ENCODE assay signal across 8 cellular contexts in the genomic region with DNA sequence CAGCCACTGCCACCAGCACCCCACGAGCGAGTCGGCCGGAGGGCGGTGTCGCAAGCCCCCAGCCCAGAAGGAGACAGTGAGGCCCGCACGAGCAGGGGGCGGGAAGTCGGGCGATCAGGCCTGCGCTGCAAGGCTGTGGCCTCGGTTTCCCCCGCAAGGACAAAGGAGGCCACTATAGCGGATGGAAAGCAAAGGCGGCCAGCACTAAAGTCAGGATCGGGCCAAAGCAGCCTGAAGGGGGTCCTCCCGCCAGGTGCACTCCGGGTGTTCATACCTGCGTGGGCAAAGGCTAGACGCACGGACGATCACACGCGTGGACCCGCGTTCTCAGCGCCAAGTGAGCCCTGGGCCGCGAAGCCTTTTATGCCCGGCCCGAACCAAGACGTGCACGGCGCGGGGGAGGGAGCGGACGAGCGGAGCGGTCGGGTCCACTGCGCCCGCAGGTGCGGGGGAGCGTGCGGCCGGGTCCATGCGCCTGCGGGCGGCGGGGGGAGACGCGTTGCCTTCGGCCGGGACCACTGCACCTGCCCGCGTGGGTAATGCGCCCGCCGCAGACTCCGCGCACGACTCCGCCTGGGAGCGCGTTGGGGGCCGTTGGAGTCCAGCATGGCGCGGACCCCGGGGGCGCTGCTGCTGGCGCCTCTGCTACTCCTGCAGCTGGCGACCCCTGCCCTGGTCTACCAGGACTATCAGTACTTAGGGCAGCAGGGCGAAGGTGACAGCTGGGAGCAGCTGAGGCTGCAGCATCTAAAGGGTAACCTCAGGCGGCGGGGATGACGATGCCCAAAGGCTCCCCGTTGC. TPM values are rescaled to one million over a fixed set of nuclear protein-coding genes. Genes with fewer than 3 reads are reported as not detected.
DNase-seq lines count a peak whose midpoint lies in the region; ATAC-seq and TF ChIP-seq lines count a peak whose summit lies in the region.

A gene (minus strand): TSS at position 335 of the 801 bp plus-strand sequence. CDS start 539 bp downstream, outside the sequence.
A gene (plus strand): TSS at position 604 of the 801 bp plus-strand sequence. CDS start 3 bp downstream, at position 607.

- peak within 1 kb of the TSS; percentile 78 for H3K27ac ChIP-seq in IMR-90 (ENCODE audit: insufficient read depth, low read length)
- H3K27ac ChIP-seq in Peyer's patch = peak within 1 kb of the TSS; percentile 64 to 78 (median 74)
- H3K27ac ChIP-seq in thoracic aorta = peak within 1 kb of the TSS; percentile 27 to 61

- peak within 1 kb of the TSS; percentile 85 to 94 (median 88) for H3K4me3 Mint-ChIP-seq in naive thymus-derived CD8-positive, alpha-beta T cell

- no peaks in the 10 kb centered on the region for H3K9me3 ChIP-seq in IMR-90 (ENCODE audit: control insufficient read depth, insufficient read depth, low read length)
- no peaks in the 10 kb centered on the region for H3K9me3 ChIP-seq in Peyer's patch
- H3K9me3 ChIP-seq in thoracic aorta = no peaks in the 10 kb centered on the region

- peak within 1 kb of the TSS; percentile 90 for H3K4me3 ChIP-seq in IMR-90 (ENCODE audit: insufficient read depth, low read depth, low read length)
- H3K4me3 ChIP-seq in Peyer's patch = peak within 1 kb of the TSS; percentile 69 to 86 (median 80)
- peak within 1 kb of the TSS; percentile 84 for H3K4me3 ChIP-seq in fibroblast of villous mesenchyme (ENCODE audit: low read depth, low read length)
- peak within 1 kb of the TSS; percentile 77 for H3K4me3 ChIP-seq in thoracic aorta

- peak within 1 kb of the TSS; percentile 95 for H3K9ac ChIP-seq in IMR-90 (ENCODE audit: low read depth, low read length)

- H3K4me1 ChIP-seq in IMR-90 (ENCODE audit: control insufficient read depth, insufficient read depth, low read length) = peaks cover 6% of the 10 kb centered on the region
- H3K4me1 ChIP-seq in Peyer's patch = peaks cover 0 to 19% (median 11%) of the 10 kb centered on the region in 4 donors
- peaks cover 5 to 23% of the 10 kb centered on the region in 2 donors for H3K4me1 ChIP-seq in thoracic aorta (ENCODE audit: control insufficient read depth in 1 of 2, low read depth in 2 of 2)

- H3K9me1 ChIP-seq in IMR-90 (ENCODE audit: insufficient read depth, low read length) = peaks cover 5% of the 10 kb centered on the region; the same call in 1 of the 2 replicates

- TF ChIP-seq CTCF in IMR-90 (conservative IDR thresholded peaks at IDR 0.05; ENCODE audit: low read depth, low read length) (no peak), Peyer's patch (IDR thresholded peaks at IDR 0.05) (peak in 3 of 6 experiments; percentile 10 to 26 (median 15)), fibroblast of villous mesenchyme (IDR thresholded peaks at IDR 0.05; ENCODE audit: insufficient read depth, low read depth, low read length) (no peak), thoracic aorta (IDR thresholded peaks at IDR 0.05) (no peak)

- CTCF ChIA-PET in IMR-90 (lab: Yijun Ruan, JAX) = interaction anchor here (0.7 to 1.1 kb wide), 2 partner anchors 34 to 45 kb away, joined by 3 to 5 read pairs; no protein-coding TSS in a partner anchor

- peaks cover 0 to 21% (median 0%) of the 10 kb centered on the region in 3 donors for H3K36me3 Mint-ChIP-seq in naive thymus-derived CD8-positive, alpha-beta T cell

- H3K4ac ChIP-seq in IMR-90 (ENCODE audit: low read depth, low read length) = peak within 1 kb of the TSS; percentile 57

- no peaks in the 10 kb centered on the region for H3K27me3 Mint-ChIP-seq in naive thymus-derived CD8-positive, alpha-beta T cell

- H2BK5ac ChIP-seq in IMR-90 (ENCODE audit: low read depth, low read length, poor library complexity, severe bottlenecking) = peak within 1 kb of the TSS; percentile 44

- WGBS in IMR-90 (ENCODE audit: extremely low coverage in 2 of 2, insufficient read length in 1 of 2), 2 experiments = 0% methylated on average over 49 of the region's 78 CpGs; no CpG with 5 or more reads in 1 of the 2 experiments

- no peak within 1 kb of the TSS for H2BK20ac ChIP-seq in IMR-90 (ENCODE audit: low read depth, low read length)

- peak within 1 kb of the TSS; percentile 98 for H2AFZ ChIP-seq in IMR-90 (replicated peaks; ENCODE audit: low read length, poor library complexity)

- H2AK9ac ChIP-seq in IMR-90 (replicated peaks; ENCODE audit: low read depth, low read length, poor library complexity) = peak within 1 kb of the TSS; percentile 88

- peak within 1 kb of the TSS; percentile 50; the same call in 1 of the 2 replicates for H4K5ac ChIP-seq in IMR-90 (ENCODE audit: low read depth, low read length)

- peak; percentile 84 for ATAC-seq in IMR-90 (ENCODE audit: low read depth)
- peak; percentile 63 to 66 for ATAC-seq in naive thymus-derived CD8-positive, alpha-beta T cell
- ATAC-seq in thoracic aorta (ENCODE audit: insufficient number of reproducible peaks, low FRiP score, low read depth) = no peak
- no peak for ATAC-seq in HG03097 (IDR thresholded peaks at IDR 0.05; ENCODE audit: low FRiP score, unreplicated experiment)

- intact Hi-C loops in IMR-90 (cut with micrococcal nuclease) = no loop called here

- peak within 1 kb of the TSS; percentile 44 to 91 (median 81) for H3K27ac Mint-ChIP-seq in naive thymus-derived CD8-positive, alpha-beta T cell

- DNase-seq in DMS79 (lab: John Stamatoyannopoulos, UW) (peak; percentile 72), IMR-90 (peak; percentile 65), Peyer's patch (peak; percentile 69 to 91 (median 91)), activated gamma-delta T cell (lab: John Stamatoyannopoulos, UW) (peak; percentile 60), fibroblast of villous mesenchyme (ENCODE audit: low read depth) (peak; percentile 68), thoracic aorta (ENCODE audit: low spot score) (no peak)
- peak; percentile 48 to 78 (median 66) for DNase-seq in naive thymus-derived CD8-positive, alpha-beta T cell

- BruUV-seq in IMR-90 (replicated peaks; lab: Mats Ljungman, UMichigan) = no TSS peak

- TF ChIP-seq POLR2A in IMR-90 (IDR thresholded peaks at IDR 0.05; ENCODE audit: low read depth, low read length) (peak; percentile 92), Peyer's patch (IDR thresholded peaks at IDR 0.05) (peak; percentile 96)

- no peaks in the 10 kb centered on the region for H3K27me3 ChIP-seq in IMR-90 (ENCODE audit: control insufficient read depth, insufficient read depth, low read length)
- H3K27me3 ChIP-seq in Peyer's patch = no peaks in the 10 kb centered on the region
- H3K27me3 ChIP-seq in thoracic aorta (replicated peaks; ENCODE audit: insufficient read depth) = no peaks in the 10 kb centered on the region

- H4K91ac ChIP-seq in IMR-90 (ENCODE audit: insufficient read depth, low read depth, low read length) = peak within 1 kb of the TSS; percentile 35; the same call in 1 of the 2 replicates

- no peaks in the 10 kb centered on the region for H3K9me3 Mint-ChIP-seq in naive thymus-derived CD8-positive, alpha-beta T cell

- peaks cover 9% of the 10 kb centered on the region for H3K36me3 ChIP-seq in IMR-90 (ENCODE audit: control insufficient read depth, insufficient read depth, low read length)
- peaks cover 0 to 21% (median 0%) of the 10 kb centered on the region in 3 donors for H3K36me3 ChIP-seq in Peyer's patch
- no peaks in the 10 kb centered on the region for H3K36me3 ChIP-seq in thoracic aorta

- dilution Hi-C loops in IMR-90 (cut with HindIII; ENCODE audit: low sequenced_read_pairs, unreplicated experiment) = no loop called here

- in situ Hi-C loops in IMR-90 (cut with MboI; ENCODE audit: low sequenced_read_pairs) = loop anchor here (5.0 kb wide), 1 partner anchor 34 kb away; no protein-coding TSS in a partner anchor

- H4K20me1 ChIP-seq in IMR-90 (ENCODE audit: insufficient read depth, low read length) = no peaks in the 10 kb centered on the region

- H3K56ac ChIP-seq in IMR-90 (ENCODE audit: extremely low read depth, insufficient read depth, low read length) = no peak within 1 kb of the TSS; the same call in 1 of the 2 replicates

- peaks cover 17 to 33% (median 27%) of the 10 kb centered on the region in 4 donors for H3K4me1 Mint-ChIP-seq in naive thymus-derived CD8-positive, alpha-beta T cell

- TF ChIP-seq RAD21 in IMR-90 (IDR thresholded peaks at IDR 0.05; ENCODE audit: low read length) = no peak

- H4K8ac ChIP-seq in IMR-90 (ENCODE audit: low read depth in 2 of 2, low read length in 2 of 2) = peak within 1 kb of the TSS; percentile 82 to 92

- H3K4me2 ChIP-seq in IMR-90 (ENCODE audit: low read depth, low read length) = peak within 1 kb of the TSS; percentile 92

- H2BK120ac ChIP-seq in IMR-90 (ENCODE audit: low read depth, low read length) = no peak within 1 kb of the TSS

- peak within 1 kb of the TSS; percentile 92 for H3K14ac ChIP-seq in IMR-90 (replicated peaks; ENCODE audit: low read depth, low read length)

- H3K23ac ChIP-seq in IMR-90 (ENCODE audit: low read depth, low read length) = peak within 1 kb of the TSS; percentile 94

- H3K79me1 ChIP-seq in IMR-90 (ENCODE audit: low read depth in 1 of 2, low read length in 2 of 2) = peaks cover 4 to 24% of the 10 kb centered on the region in 2 experiments; a peak in 3 of 4 replicates

- H2AK5ac ChIP-seq in IMR-90 (ENCODE audit: low read depth, low read length) = peak within 1 kb of the TSS; percentile 76

- POLR2A ChIA-PET in IMR-90 (lab: Charles Lee; ENCODE audit: unreplicated experiment) = interaction anchor here (0.8 to 0.9 kb wide), 2 partner anchors 10 kb away, joined by 3 read pairs; a partner anchor contains a TSS
- POLR2A ChIA-PET in naive thymus-derived CD8-positive, alpha-beta T cell (lab: Charles Lee) = interaction anchor here (0.5 to 14.5 kb wide), 6 partner anchors 10 to 249 kb away, joined by 3 to 1021 read pairs (median 4); a partner anchor contains a TSS

- no peak within 1 kb of the TSS for H2BK15ac ChIP-seq in IMR-90 (ENCODE audit: low read depth, low read length)

- H3K18ac ChIP-seq in IMR-90 (ENCODE audit: low read depth, low read length) = peak within 1 kb of the TSS; percentile 45

TF ChIP-seq in IMR-90, 13 proteins besides CTCF, POLR2A, EP300 and RAD21 (continues in another document):
- TF ChIP-seq MAFK (IDR thresholded peaks at IDR 0.05; ENCODE audit: low read depth, low read length) = no peak

RNA-seq across cellular contexts. Expression of the first gene that starts in this region (rescaled TPM):
- total RNA-seq in IMR-90 (2012; rRNA removed) (351 and 371 TPM in 2 replicates), Peyer's patch (100 to 1,000 TPM; 150 to 461 (median 375) TPM), fibroblast of villous mesenchyme (222 and 230 TPM in 2 replicates), thoracic aorta (100 to 1,000 TPM; 107 to 235 TPM)
- polyA plus RNA-seq in IMR-90 (2012; rRNA removed) = 378 and 383 TPM in 2 replicates
- 593 and 596 TPM in 2 replicates for polyA plus RNA-seq in IMR-90 (2012; cell fraction: cytosol; rRNA removed)
- 149 and 228 TPM in 2 replicates for polyA plus RNA-seq in IMR-90 (2012; cell fraction: nucleus; rRNA removed; ENCODE audit: low replicate concordance)
- 100 to 1,000 TPM; 108 to 112 TPM for total RNA-seq in naive thymus-derived CD8-positive, alpha-beta T cell
- 100 to 1,000 TPM; 253 to 362 (median 333) TPM for polyA plus RNA-seq in naive thymus-derived CD8-positive, alpha-beta T cell

RNA-seq across cellular contexts. Expression of the second gene that starts in this region (rescaled TPM):
- total RNA-seq in IMR-90 (2012; rRNA removed) (not detected in 2 replicates), Peyer's patch (not detected), fibroblast of villous mesenchyme (not detected in 2 replicates), thoracic aorta (not detected)
- polyA plus RNA-seq in IMR-90 (2012; rRNA removed) = 0.68 and 0.90 TPM in 2 replicates
- not detected in 2 replicates for polyA plus RNA-seq in IMR-90 (2012; cell fraction: cytosol; rRNA removed)
- polyA plus RNA-seq in IMR-90 (2012; cell fraction: nucleus; rRNA removed; ENCODE audit: low replicate concordance) = 0.73 TPM in 1 of 2 replicates, not detected in the other
- total RNA-seq in naive thymus-derived CD8-positive, alpha-beta T cell = 1 to 10 TPM in 1 of 2 experiments, not detected in 1; 1.1 TPM
- polyA plus RNA-seq in naive thymus-derived CD8-positive, alpha-beta T cell = 1 to 10 TPM in 2 of 3 donors, under 1 TPM in 1; 0.96 to 3.1 (median 1.0) TPM

Comparison
In these comparisons a context has a peak if more than half of its experiments do, and no peak if none do; other contexts are left out.
1. ATAC-seq: peak in IMR-90 (single experiment) and naive thymus-derived CD8-positive, alpha-beta T cell (2 of 2); none in thoracic aorta (single experiment) and HG03097 (single experiment).
2. Peak in every context shown above with its lines, with median percentiles within 50 percentile points of each other: H3K27ac ChIP-seq and H3K4me3 ChIP-seq.